In genomic region chr5:103617913-103618312, GRCh38 we compare ENCODE assay signal across 20 cellular contexts.
"Had no signal": no experiment of that assay in that cellular context is flagged by ENCODE, and none has a peak within 500 bp of the region (broad histone marks: within the 10 kb centered on the region; RNA-seq: fewer than 3 reads in every experiment).

No MANE protein-coding gene starts in this region.

- H3K4me3 ChIP-seq: colonic mucosa, heart right ventricle, psoas muscle, suprapubic skin, tibial artery, upper lobe of right lung had no signal

- H2AFZ ChIP-seq: parathyroid adenoma had no signal

- H3K9ac ChIP-seq: parathyroid adenoma had no signal

- DNase-seq: activated B cell treated with CpG ODN at 0.5 μM for 24 hours; activated CD4-positive, alpha-beta T cell treated with anti-CD3 and anti-CD28 coated beads, Interleukin-2, amount 50 U/mL, for 1 hour; activated CD8-positive, alpha-beta T cell treated with anti-CD3 and anti-CD28 coated beads for 36 hours; activated naive CD8-positive, alpha-beta T cell treated with anti-CD3 and anti-CD28 coated beads, Interleukin-2, amount 50 U/mL, for 24 hours; activated T-cell treated with anti-CD3 and anti-CD28 coated beads, Interleukin-2, amount 50 U/mL, for 4 hours; anterior cingulate cortex; colonic mucosa; effector CD8-positive, alpha-beta T cell; foreskin melanocyte; heart right ventricle; kidney glomerular epithelial cell; left ventricle myocardium superior; naive B cell; psoas muscle; stimulated activated naive CD4-positive, alpha-beta T cell; T-helper 1 cell; tibial artery; upper lobe of right lung had no signal

- H3K9me3 ChIP-seq: colonic mucosa, heart right ventricle, psoas muscle, suprapubic skin, tibial artery, upper lobe of right lung had no signal

- H3K27ac ChIP-seq: colonic mucosa, heart right ventricle, parathyroid adenoma, psoas muscle, suprapubic skin, tibial artery, upper lobe of right lung had no signal

- H3K36me3 ChIP-seq: colonic mucosa, heart right ventricle, suprapubic skin, tibial artery, upper lobe of right lung had no signal

- H3K79me2 ChIP-seq: parathyroid adenoma had no signal

- ATAC-seq: activated CD8-positive, alpha-beta T cell treated with anti-CD3 and anti-CD28 coated beads for 36 hours; activated naive CD8-positive, alpha-beta T cell treated with anti-CD3 and anti-CD28 coated beads, Interleukin-2, amount 50 U/mL, for 24 hours; activated T-cell treated with anti-CD3 and anti-CD28 coated beads, Interleukin-2, amount 50 U/mL, for 4 hours; heart right ventricle; left ventricle myocardium superior; psoas muscle; upper lobe of right lung had no signal

- H3K27me3 ChIP-seq: colonic mucosa, heart right ventricle, suprapubic skin, tibial artery, upper lobe of right lung had no signal

- H3K4me1 ChIP-seq: colonic mucosa, parathyroid adenoma, psoas muscle, suprapubic skin, tibial artery, upper lobe of right lung had no signal
